In the genomic region with DNA sequence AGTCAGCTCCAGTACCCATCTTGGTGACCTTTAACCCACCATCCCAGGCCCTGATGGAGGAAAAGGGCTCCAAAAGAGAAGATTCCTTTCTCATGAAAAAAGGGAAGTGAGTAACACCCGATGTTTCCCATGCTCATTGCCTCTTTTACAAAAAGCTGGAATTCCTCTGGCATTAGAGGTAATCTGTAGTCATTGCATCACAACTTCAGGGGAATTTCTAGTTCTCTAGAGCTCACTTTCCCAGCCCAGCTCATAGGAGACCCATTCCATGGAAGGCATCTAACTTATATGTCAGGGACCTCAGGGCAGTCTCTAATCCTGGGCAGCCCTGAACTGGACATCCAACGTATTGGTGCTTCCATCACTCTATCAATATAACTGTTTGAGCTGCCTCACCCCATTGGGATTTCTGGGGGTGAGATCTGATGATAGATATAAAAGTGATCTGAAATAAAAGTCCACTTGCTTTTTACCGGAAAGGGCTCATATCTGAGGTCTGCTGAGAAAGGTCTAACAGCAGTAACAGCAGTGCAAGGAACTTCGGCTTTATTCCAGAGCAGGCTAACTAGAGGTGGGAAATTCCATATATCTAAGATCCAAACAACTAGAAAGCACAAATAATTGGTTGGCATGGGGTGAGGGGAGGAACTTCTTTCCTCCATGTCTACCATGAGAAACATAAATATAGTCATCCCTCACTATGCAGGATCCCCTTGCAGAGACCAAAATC, we compare ENCODE assay signal across 16 cellular contexts.
DNase-seq lines count a peak whose midpoint lies in the region; TF ChIP-seq lines count a peak whose summit lies in the region.
"Had no signal": no experiment of that assay in that cellular context is flagged by ENCODE, and none has a peak within 500 bp of the region (broad histone marks: within the 10 kb centered on the region; RNA-seq: fewer than 3 reads in every experiment).

No MANE protein-coding gene starts in this region.

- H3K4me3 ChIP-seq in cardiac fibroblast (replicated peaks in 1 of 2; ENCODE audit: low read depth in 2 of 2, low read length in 2 of 2), result no peak overlapping the region
- H3K4me3 ChIP-seq: BLaER1, esophagus muscularis mucosa had no signal

- no peaks in the 10 kb centered on the region for H3K27me3 Mint-ChIP-seq in progenitor cell of endocrine pancreas
- H3K27me3 Mint-ChIP-seq: activated B cell treated with CpG ODN at 0.5 μM for 24 hours had no signal

- TF ChIP-seq CTCF in cardiac fibroblast (IDR thresholded peaks at IDR 0.05; ENCODE audit: low read depth, low read length) (no peak), progenitor cell of endocrine pancreas (IDR thresholded peaks at IDR 0.05; ENCODE audit: unreplicated experiment) (no peak)

- peaks cover under 1% of the 10 kb centered on the region for H3K9me3 Mint-ChIP-seq in progenitor cell of endocrine pancreas (ENCODE audit: low read depth)
- H3K9me3 Mint-ChIP-seq: activated T-cell treated with anti-CD3 and anti-CD28 coated beads, Interleukin-2, amount 50 U/mL, for 24 hours had no signal

- no peaks in the 10 kb centered on the region for H3K36me3 Mint-ChIP-seq in progenitor cell of endocrine pancreas (ENCODE audit: insufficient read depth)

- in situ Hi-C loops in ACHN (cut with HindIII; ENCODE audit: low pct_ligation_motif_present, low pct_unique_long_range_greater_than_20kb, low sequenced_read_pairs), result no loop called here

- DNase-seq in ACHN, result peak; percentile 12
- peak; percentile 84 for DNase-seq in HS-5 (ENCODE audit: low read depth)
- peak; percentile 93 to 96 for DNase-seq in cardiac fibroblast (ENCODE audit: low read depth in 2 of 2)
- peak; percentile 91 to 98 for DNase-seq in lung microvascular endothelial cell (ENCODE audit: low read depth in 2 of 2)
- DNase-seq in stimulated activated CD4-positive, alpha-beta T cell treated with anti-CD3 and anti-CD28 coated beads, Interleukin-12 subunit alpha, Interleukin-12 subunit beta, amount 100 ng/mL, for 4 hours, result no peak
- DNase-seq in activated T-cell treated with anti-CD3 and anti-CD28 coated beads, Interleukin-2, amount 50 U/mL, for 48 hours, result no peak
- no peak for DNase-seq in progenitor cell of endocrine pancreas (ENCODE audit: low spot score, unreplicated experiment)
- no peak for DNase-seq in activated naive CD4-positive, alpha-beta T cell treated with anti-CD3 and anti-CD28 coated beads, Interleukin-2, amount 50 U/mL, for 16 hours
- DNase-seq: activated B cell treated with CpG ODN at 0.5 μM for 24 hours; activated T-cell treated with anti-CD3 and anti-CD28 coated beads, Interleukin-2, amount 50 U/mL, for 24 hours; GDM1; NCI-H2227 treated with DMSO at 0.1 percent for 48 hours; SHP77; stimulated activated CD4-positive, alpha-beta T cell treated with anti-CD3 and anti-CD28 coated beads, Interleukin-4, amount 100 ng/mL, for 1 hour had no signal

- peaks cover 12% of the 10 kb centered on the region for H3K4me1 Mint-ChIP-seq in progenitor cell of endocrine pancreas (ENCODE audit: low read depth)
- H3K4me1 Mint-ChIP-seq: activated B cell treated with CpG ODN at 0.5 μM for 24 hours had no signal

- H3K4me3 Mint-ChIP-seq in progenitor cell of endocrine pancreas (ENCODE audit: low read depth), result no peak overlapping the region
- H3K4me3 Mint-ChIP-seq: activated B cell treated with CpG ODN at 0.5 μM for 24 hours; activated T-cell treated with anti-CD3 and anti-CD28 coated beads, Interleukin-2, amount 50 U/mL, for 24 hours had no signal

- H3K27ac Mint-ChIP-seq in progenitor cell of endocrine pancreas, result no peak overlapping the region
- H3K27ac Mint-ChIP-seq: activated B cell treated with CpG ODN at 0.5 μM for 24 hours; activated T-cell treated with anti-CD3 and anti-CD28 coated beads, Interleukin-2, amount 50 U/mL, for 24 hours had no signal

Comparison
In these comparisons a context has a peak if more than half of its experiments do, and no peak if none do; other contexts are left out.
1. DNase-seq: peak in ACHN (single experiment), HS-5 (single experiment), cardiac fibroblast (2 of 2) and lung microvascular endothelial cell (2 of 2); none in stimulated activated CD4-positive, alpha-beta T cell treated with anti-CD3 and anti-CD28 coated beads, Interleukin-12 subunit alpha, Interleukin-12 subunit beta, amount 100 ng/mL, for 4 hours (single experiment), activated T-cell treated with anti-CD3 and anti-CD28 coated beads, Interleukin-2, amount 50 U/mL, for 48 hours (0 of 2), progenitor cell of endocrine pancreas (single experiment) and activated naive CD4-positive, alpha-beta T cell treated with anti-CD3 and anti-CD28 coated beads, Interleukin-2, amount 50 U/mL, for 16 hours (single experiment).